14 cellular contexts compared by ENCODE assay signal in the genomic region with DNA sequence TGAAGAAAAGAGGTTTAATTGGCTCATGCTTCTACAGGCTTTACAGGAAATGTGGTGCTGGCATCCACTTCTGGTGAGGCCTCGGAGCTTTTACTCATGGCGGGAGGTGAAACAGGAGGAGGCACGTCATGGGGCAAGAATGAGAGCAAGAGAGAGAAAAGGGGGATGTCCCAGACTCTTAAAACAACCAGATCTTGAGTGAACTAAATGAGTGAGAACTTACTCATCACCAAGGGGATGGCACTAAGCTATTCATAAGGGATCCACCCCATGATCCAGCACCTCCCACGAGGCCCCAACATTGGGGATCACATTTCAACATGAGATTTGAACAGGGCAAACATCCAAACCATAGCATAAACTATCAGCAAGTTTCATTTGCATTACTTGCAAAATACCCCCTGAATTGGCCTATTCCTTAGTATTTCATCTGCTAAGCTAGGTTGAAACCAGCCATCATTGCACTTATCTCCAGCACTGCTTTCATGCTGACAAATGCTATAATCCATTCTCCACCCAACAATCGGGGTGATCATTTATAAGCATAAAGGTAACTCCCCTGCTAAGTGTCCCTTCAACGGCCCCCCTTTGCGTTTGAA.
A peak's percentile ranks its signal among the peaks of the same experiment; 100 is the strongest.
DNase-seq lines count a peak whose midpoint lies in the region; ATAC-seq and TF ChIP-seq lines count a peak whose summit lies in the region.
"Had no signal": no experiment of that assay in that cellular context is flagged by ENCODE, and none has a peak within 500 bp of the region (broad histone marks: within the 10 kb centered on the region; RNA-seq: fewer than 3 reads in every experiment).

No MANE protein-coding gene starts in this region.

- no peak overlapping the region for H3K27ac Mint-ChIP-seq in activated T-cell treated with anti-CD3 and anti-CD28 coated beads, Interleukin-2, amount 50 U/mL, for 72 hours
- H3K27ac Mint-ChIP-seq in stimulated activated memory B cell treated with anti-CD40 and anti-IgM and Interleukin-4, amounts not matched to agents 10 μg/mL and 1 μg/mL and 100 μg/mL, for 72 hours, result no peak overlapping the region

- no peak for TF ChIP-seq CTCF in gastrocnemius medialis (IDR thresholded peaks at IDR 0.05 in 4 of 5, conservative IDR thresholded peaks at IDR 0.05 in 1 of 5)

- H3K27ac ChIP-seq in gastrocnemius medialis, result no peak overlapping the region

- H3K4me1 Mint-ChIP-seq in activated T-cell treated with anti-CD3 and anti-CD28 coated beads, Interleukin-2, amount 50 U/mL, for 72 hours (ENCODE audit: low read depth), result peaks cover 6% of the 10 kb centered on the region
- H3K4me1 Mint-ChIP-seq in stimulated activated memory B cell treated with anti-CD40 and anti-IgM and Interleukin-4, amounts not matched to agents 10 μg/mL and 1 μg/mL and 100 μg/mL, for 72 hours, result no peaks in the 10 kb centered on the region

- H3K27me3 Mint-ChIP-seq in activated T-cell treated with anti-CD3 and anti-CD28 coated beads, Interleukin-2, amount 50 U/mL, for 72 hours (ENCODE audit: low read depth), result no peaks in the 10 kb centered on the region
- peaks cover 8% of the 10 kb centered on the region for H3K27me3 Mint-ChIP-seq in stimulated activated memory B cell treated with anti-CD40 and anti-IgM and Interleukin-4, amounts not matched to agents 10 μg/mL and 1 μg/mL and 100 μg/mL, for 72 hours

- H3K9me3 Mint-ChIP-seq in activated T-cell treated with anti-CD3 and anti-CD28 coated beads, Interleukin-2, amount 50 U/mL, for 72 hours, result no peaks in the 10 kb centered on the region
- no peaks in the 10 kb centered on the region for H3K9me3 Mint-ChIP-seq in stimulated activated memory B cell treated with anti-CD40 and anti-IgM and Interleukin-4, amounts not matched to agents 10 μg/mL and 1 μg/mL and 100 μg/mL, for 72 hours

- ATAC-seq in activated T-cell treated with anti-CD3 and anti-CD28 coated beads, Interleukin-2, amount 50 U/mL, for 72 hours (replicated peaks in 1 of 2), result peak; percentile 94 to 96
- ATAC-seq in gastrocnemius medialis, result no peak
- ATAC-seq in stimulated activated memory B cell treated with anti-CD40 and anti-IgM and Interleukin-4, amounts not matched to agents 10 μg/mL and 1 μg/mL and 100 μg/mL, for 72 hours, result no peak

- peaks cover 2 to 3% of the 10 kb centered on the region in 2 donors for H3K36me3 Mint-ChIP-seq in activated T-cell treated with anti-CD3 and anti-CD28 coated beads, Interleukin-2, amount 50 U/mL, for 72 hours (ENCODE audit: insufficient read depth in 2 of 2)
- H3K36me3 Mint-ChIP-seq in stimulated activated memory B cell treated with anti-CD40 and anti-IgM and Interleukin-4, amounts not matched to agents 10 μg/mL and 1 μg/mL and 100 μg/mL, for 72 hours, result no peaks in the 10 kb centered on the region

- no peaks in the 10 kb centered on the region for H3K4me1 ChIP-seq in gastrocnemius medialis

- no peak overlapping the region for H3K4me3 ChIP-seq in gastrocnemius medialis

- no peak overlapping the region for H3K4me3 Mint-ChIP-seq in activated T-cell treated with anti-CD3 and anti-CD28 coated beads, Interleukin-2, amount 50 U/mL, for 72 hours
- no peak overlapping the region for H3K4me3 Mint-ChIP-seq in stimulated activated memory B cell treated with anti-CD40 and anti-IgM and Interleukin-4, amounts not matched to agents 10 μg/mL and 1 μg/mL and 100 μg/mL, for 72 hours

- H3K9me3 ChIP-seq in gastrocnemius medialis, result no peaks in the 10 kb centered on the region

- in situ Hi-C loops in gastrocnemius medialis (cut with MboI; ENCODE audit: low sequenced_read_pairs in 4 of 4), result no loop called here

- TF ChIP-seq POLR2A in gastrocnemius medialis (IDR thresholded peaks at IDR 0.05), result no peak

- no peaks in the 10 kb centered on the region for H3K36me3 ChIP-seq in gastrocnemius medialis

- H3K27me3 ChIP-seq in gastrocnemius medialis, result no peaks in the 10 kb centered on the region

- intact Hi-C loops in gastrocnemius medialis (cut with DNase I; ENCODE audit: low total_unique reads), result no loop called here

- DNase-seq in AG08396 (ENCODE audit: low spot score) (peak; percentile 59), H4 (ENCODE audit: low spot score) (peak; percentile 85), kidney tubule cell (ENCODE audit: low spot score) (peak; percentile 81), gastrocnemius medialis (no peak), NCI-H2171 treated with DMSO at 0.1 percent for 48 hours (lab: John Stamatoyannopoulos, UW) (no peak), COR-L47 (lab: John Stamatoyannopoulos, UW) (no peak)
- DNase-seq in activated T-cell treated with anti-CD3 and anti-CD28 coated beads, Interleukin-2, amount 50 U/mL, for 72 hours, result peak; percentile 44 to 51
- DNase-seq: activated gamma-delta T cell treated with Interleukin-2 at 50 U/mL for 16 hours; effector memory CD4-positive, alpha-beta T cell; KG1; kidney; NCI-H524; posterior cingulate gyrus had no signal

Comparison
In these comparisons a context has a peak if more than half of its experiments do, and no peak if none do; other contexts are left out.
1. DNase-seq: peak in AG08396 (single experiment), H4 (single experiment), activated T-cell treated with anti-CD3 and anti-CD28 coated beads, Interleukin-2, amount 50 U/mL, for 72 hours (2 of 2) and kidney tubule cell (single experiment); none in gastrocnemius medialis (0 of 2), NCI-H2171 treated with DMSO at 0.1 percent for 48 hours (single experiment) and COR-L47 (single experiment).
2. ATAC-seq: peak in activated T-cell treated with anti-CD3 and anti-CD28 coated beads, Interleukin-2, amount 50 U/mL, for 72 hours (2 of 2); none in gastrocnemius medialis (0 of 2) and stimulated activated memory B cell treated with anti-CD40 and anti-IgM and Interleukin-4, amounts not matched to agents 10 μg/mL and 1 μg/mL and 100 μg/mL, for 72 hours (single experiment).